In genomic region chr1:2801535-2802291, GRCh38 we compare ENCODE assay signal across 10 cellular contexts. TPM values are rescaled to one million over a fixed set of nuclear protein-coding genes. Genes with fewer than 3 reads are reported as not detected.
DNase-seq lines count a peak whose midpoint lies in the region; ATAC-seq, FAIRE-seq and TF ChIP-seq lines count a peak whose summit lies in the region.
"Had no signal": no experiment of that assay in that cellular context is flagged by ENCODE, and none has a peak within 500 bp of the region (broad histone marks: within the 10 kb centered on the region; RNA-seq: fewer than 3 reads in every experiment).

TTC34 (minus strand) TSS chr1:2801693; CDS start chr1:2800827, 866 bp downstream.

- 62 to 73% methylated on average over 12 to 18 of the region's 21 CpGs for WGBS in testis, 2 donors

- H3K36me3 ChIP-seq in keratinocyte (ENCODE audit: control insufficient read depth in 2 of 2, extremely low read depth in 1 of 2, insufficient read depth in 2 of 2, low read length in 2 of 2) = no peaks in the 10 kb centered on the region
- no peaks in the 10 kb centered on the region for H3K36me3 ChIP-seq in testis (ENCODE audit: low read depth, missing control alignments)
- H3K36me3 ChIP-seq: cardiac muscle cell had no signal

- intact Hi-C loops in Calu3 (cut with micrococcal nuclease; ENCODE audit: unreplicated experiment) = no loop called here
- intact Hi-C loops in activated CD8-positive, alpha-beta T cell treated with anti-CD3 and anti-CD28 coated beads for 36 hours (cut with micrococcal nuclease) = no loop called here
- intact Hi-C loops in testis (cut with DNase I; ENCODE audit: low total_unique reads) = no loop called here

- no peak for TF ChIP-seq POLR2A in testis (IDR thresholded peaks at IDR 0.05)

- CTCF ChIA-PET in Calu3 (lab: Charles Lee) = no interaction called here
- CTCF ChIA-PET in activated CD8-positive, alpha-beta T cell treated with anti-CD3 and anti-CD28 coated beads for 36 hours (lab: Charles Lee) = interaction anchor here (0.6 kb wide), 1 partner anchor 10 kb away, joined by 5 read pairs; no protein-coding TSS in a partner anchor

- ATAC-seq in activated CD8-positive, alpha-beta T cell treated with anti-CD3 and anti-CD28 coated beads for 36 hours = peak; percentile 95
- no peak for ATAC-seq in HG02610 (IDR thresholded peaks at IDR 0.05; ENCODE audit: unreplicated experiment)
- ATAC-seq in GM18858 (IDR thresholded peaks at IDR 0.05; ENCODE audit: unreplicated experiment) = no peak

- H3K4me2 ChIP-seq in keratinocyte (ENCODE audit: control insufficient read depth, extremely low read depth, insufficient read depth, low read depth, low read length) = no peak within 1 kb of the TSS

- H3K36me3 Mint-ChIP-seq in Calu3 (ENCODE audit: insufficient read depth, unreplicated experiment) = no peaks in the 10 kb centered on the region
- H3K36me3 Mint-ChIP-seq in activated CD8-positive, alpha-beta T cell treated with anti-CD3 and anti-CD28 coated beads for 36 hours (ENCODE audit: low read depth) = no peaks in the 10 kb centered on the region

- peak; percentile 22 for TF ChIP-seq CTCF in Calu3 (IDR thresholded peaks at IDR 0.05; ENCODE audit: unreplicated experiment)
- peak; percentile 47 for TF ChIP-seq CTCF in LNCAP (IDR thresholded peaks at IDR 0.05)
- peak; percentile 37 for TF ChIP-seq CTCF in activated CD8-positive, alpha-beta T cell treated with anti-CD3 and anti-CD28 coated beads for 36 hours (IDR thresholded peaks at IDR 0.05)
- peak in 2 of 3 experiments; percentile 10 to 29 for TF ChIP-seq CTCF in keratinocyte (optimal IDR thresholded peaks at IDR 0.05 in 1 of 3, IDR thresholded peaks at IDR 0.05 in 1 of 3, conservative IDR thresholded peaks at IDR 0.05 in 1 of 3; ENCODE audit: extremely low read depth in 1 of 3, insufficient read depth in 2 of 3, low read length in 3 of 3)
- peak in 2 of 3 experiments; percentile 43 to 51 for TF ChIP-seq CTCF in testis (IDR thresholded peaks at IDR 0.05)

- no TSS peak for BruUV-seq in Calu3 (replicated peaks; lab: Mats Ljungman, UMichigan)

- peaks cover 42% of the 10 kb centered on the region for H3K27me3 Mint-ChIP-seq in Calu3 (ENCODE audit: unreplicated experiment)
- H3K27me3 Mint-ChIP-seq in activated CD8-positive, alpha-beta T cell treated with anti-CD3 and anti-CD28 coated beads for 36 hours = peaks cover 3% of the 10 kb centered on the region

- no peaks in the 10 kb centered on the region for H3K4me1 Mint-ChIP-seq in Calu3 (ENCODE audit: low read depth, unreplicated experiment)
- H3K4me1 Mint-ChIP-seq in activated CD8-positive, alpha-beta T cell treated with anti-CD3 and anti-CD28 coated beads for 36 hours (ENCODE audit: low read depth) = no peaks in the 10 kb centered on the region

- no peak within 1 kb of the TSS for H2AFZ ChIP-seq in keratinocyte (ENCODE audit: control insufficient read depth, low read length)

- no peak for FAIRE-seq in keratinocyte (lab: Jason Lieb, UNC)

- H3K4me3 ChIP-seq in keratinocyte (ENCODE audit: control insufficient read depth in 2 of 3, extremely low read depth in 1 of 3, insufficient read depth in 2 of 3, low read depth in 1 of 3, low read length in 3 of 3) (no peak within 1 kb of the TSS), testis (no peak within 1 kb of the TSS)
- H3K4me3 ChIP-seq: cardiac muscle cell had no signal

- peaks cover 11% of the 10 kb centered on the region for H3K9me3 ChIP-seq in keratinocyte (ENCODE audit: control insufficient read depth, low read depth, low read length)
- no peaks in the 10 kb centered on the region for H3K9me3 ChIP-seq in testis

- H3K27me3 ChIP-seq in keratinocyte (ENCODE audit: control insufficient read depth, extremely low read depth, insufficient read depth, low read length) (no peaks in the 10 kb centered on the region), testis (no peaks in the 10 kb centered on the region)
- H3K27me3 ChIP-seq: cardiac muscle cell had no signal

- no peaks in the 10 kb centered on the region for H3K79me2 ChIP-seq in keratinocyte (ENCODE audit: control insufficient read depth, insufficient read depth, low read length)

- no peak within 1 kb of the TSS for H3K27ac Mint-ChIP-seq in Calu3 (ENCODE audit: unreplicated experiment)
- no peak within 1 kb of the TSS for H3K27ac Mint-ChIP-seq in activated CD8-positive, alpha-beta T cell treated with anti-CD3 and anti-CD28 coated beads for 36 hours

- H3K9me3 Mint-ChIP-seq in Calu3 (ENCODE audit: low read depth, unreplicated experiment) = no peaks in the 10 kb centered on the region
- H3K9me3 Mint-ChIP-seq in activated CD8-positive, alpha-beta T cell treated with anti-CD3 and anti-CD28 coated beads for 36 hours = no peaks in the 10 kb centered on the region

- no peak within 1 kb of the TSS for H3K9ac ChIP-seq in keratinocyte (ENCODE audit: control insufficient read depth, extremely low read depth, insufficient read depth, low read length)

- H3K27ac ChIP-seq in keratinocyte (ENCODE audit: control insufficient read depth, insufficient read depth, low read length) = no peak within 1 kb of the TSS
- H3K27ac ChIP-seq in testis = no peak within 1 kb of the TSS
- H3K27ac ChIP-seq: cardiac muscle cell, HL-60 had no signal

- no peak within 1 kb of the TSS for H3K4me3 Mint-ChIP-seq in Calu3 (ENCODE audit: low read depth, unreplicated experiment)
- no peak within 1 kb of the TSS for H3K4me3 Mint-ChIP-seq in activated CD8-positive, alpha-beta T cell treated with anti-CD3 and anti-CD28 coated beads for 36 hours

- no peaks in the 10 kb centered on the region for H4K20me1 ChIP-seq in keratinocyte (ENCODE audit: control insufficient read depth, extremely low read depth, insufficient read depth, low read length)

- dilution Hi-C loops in keratinocyte (cut with MboI; ENCODE audit: extremely low pct_ligation_motif_present, low sequenced_read_pairs) = no loop called here

- POLR2A ChIA-PET in activated CD8-positive, alpha-beta T cell treated with anti-CD3 and anti-CD28 coated beads for 36 hours (lab: Charles Lee) = no interaction called here

- no peaks in the 10 kb centered on the region for H3K4me1 ChIP-seq in keratinocyte (ENCODE audit: control insufficient read depth, extremely low read depth, insufficient read depth, low read length)
- no peaks in the 10 kb centered on the region for H3K4me1 ChIP-seq in testis

- DNase-seq in Calu3 = peak; percentile 59
- DNase-seq in activated CD8-positive, alpha-beta T cell treated with anti-CD3 and anti-CD28 coated beads for 36 hours = peak; percentile 75
- DNase-seq in keratinocyte (ENCODE audit: low read depth, low spot score) = no peak
- DNase-seq in testis = peak; percentile 68
- no peak for DNase-seq in inferior parietal cortex (ENCODE audit: extremely low spot score)

- H3K9me1 ChIP-seq in keratinocyte (ENCODE audit: control insufficient read depth, extremely low read depth, insufficient read depth, low read length) = no peaks in the 10 kb centered on the region

RNA-seq across cellular contexts. Expression of gene TTC34, which starts in this region (rescaled TPM):
- total RNA-seq in Calu3 (2022) (1.2 and 1.3 TPM in 2 replicates), testis (1 to 10 TPM; 3.0 to 5.2 TPM)
- total RNA-seq in activated CD8-positive, alpha-beta T cell treated with anti-CD3 and anti-CD28 coated beads for 36 hours = under 1 TPM; 0.79 to 0.81 TPM
- polyA plus RNA-seq in keratinocyte (0.01 to 0.04 TPM (median 0.04 TPM) in 3 replicates), testis (ENCODE audit: insufficient read depth, low read depth, low replicate concordance) (4.1 TPM)
- polyA plus RNA-seq in keratinocyte (2011; ENCODE audit: low read depth) = not detected
- not detected in 2 replicates for polyA plus RNA-seq in keratinocyte (2011; cell fraction: cytosol; rRNA removed)
- polyA plus RNA-seq in keratinocyte (2011; cell fraction: nucleus; rRNA removed) = 0.13 and 0.19 TPM in 2 replicates
- 0.01 TPM in 1 of 2 replicates, not detected in the other for polyA plus RNA-seq in keratinocyte (2012; ENCODE audit: low replicate concordance)
- 0.19 to 0.49 TPM (median 0.26 TPM) in 3 replicates for polyA minus RNA-seq in keratinocyte
- polyA minus RNA-seq in keratinocyte (2011; cell fraction: cytosol; rRNA and poly(A)+ RNA removed) = not detected
- polyA minus RNA-seq in keratinocyte (2011; cell fraction: nucleus; rRNA and poly(A)+ RNA removed) = 0.11 and 0.31 TPM in 2 replicates
- total RNA-seq: cardiac muscle cell had no signal
- polyA plus RNA-seq: cardiac muscle cell had no signal

Comparison
In these comparisons a context has a peak if more than half of its experiments do, and no peak if none do; other contexts are left out.
1. Peak in DNase-seq and ATAC-seq in activated CD8-positive, alpha-beta T cell treated with anti-CD3 and anti-CD28 coated beads for 36 hours; RNA of the gene not detected or under 1 TPM.
2. DNase-seq: peak in Calu3 (single experiment) and testis (single experiment); none in keratinocyte (single experiment) and inferior parietal cortex (single experiment).
3. Peak in every context shown above with its lines, with median percentiles within 50 percentile points of each other: CTCF ChIP-seq.